In genomic region chr12:99131761-99132199, GRCh38 we compare ENCODE assay signal across 9 cellular contexts.
DNase-seq lines count a peak whose midpoint lies in the region; ATAC-seq and TF ChIP-seq lines count a peak whose summit lies in the region.
"Had no signal": no experiment of that assay in that cellular context is flagged by ENCODE, and none has a peak within 500 bp of the region (broad histone marks: within the 10 kb centered on the region; RNA-seq: fewer than 3 reads in every experiment).

No MANE protein-coding gene starts in this region.

- POLR2A ChIA-PET in OCI-LY7 (lab: Charles Lee), result interaction anchor here (0.6 kb wide), 1 partner anchor 391 kb away, joined by 6 read pairs; no protein-coding TSS in a partner anchor

- intact Hi-C loops in head of caudate nucleus (cut with DNase I) (no loop called here), sciatic nerve (cut with DNase I) (no loop called here), OCI-LY7 (cut with micrococcal nuclease; ENCODE audit: unreplicated experiment) (no loop called here), colonic mucosa (cut with DNase I) (no loop called here)

- no TSS peak for BruUV-seq in OCI-LY7 (replicated peaks; lab: Mats Ljungman, UMichigan)

- TF ChIP-seq CTCF in OCI-LY7 (conservative IDR thresholded peaks at IDR 0.05; ENCODE audit: low read length), result no peak
- TF ChIP-seq CTCF in colonic mucosa (IDR thresholded peaks at IDR 0.05), result no peak

- H3K9me3 ChIP-seq in OCI-LY7 (ENCODE audit: low read length), result no peaks in the 10 kb centered on the region
- no peaks in the 10 kb centered on the region for H3K9me3 ChIP-seq in colonic mucosa

- ATAC-seq in GM19463 (IDR thresholded peaks at IDR 0.05; ENCODE audit: unreplicated experiment) (peak; percentile 44), sciatic nerve (peak; percentile 55), GM19452 (IDR thresholded peaks at IDR 0.05; ENCODE audit: unreplicated experiment) (no peak)

- H3K4me2 ChIP-seq in OCI-LY7 (ENCODE audit: low read length), result no peak overlapping the region

- H3K36me3 ChIP-seq in OCI-LY7 (ENCODE audit: insufficient read depth, low read length), result no peaks in the 10 kb centered on the region
- H3K36me3 ChIP-seq in colonic mucosa, result no peaks in the 10 kb centered on the region

- H3K9me2 ChIP-seq in OCI-LY7 (ENCODE audit: insufficient read depth, low read length), result no peaks in the 10 kb centered on the region

- H3K27me3 ChIP-seq in colonic mucosa, result no peaks in the 10 kb centered on the region

- H4K20me1 ChIP-seq in OCI-LY7 (ENCODE audit: insufficient read depth, low read length), result no peaks in the 10 kb centered on the region

- peak; percentile 91 for DNase-seq in NCI-H2227 (lab: John Stamatoyannopoulos, UW; ENCODE audit: unreplicated experiment)
- peak; percentile 34 to 92 (median 73) for DNase-seq in head of caudate nucleus
- DNase-seq in sciatic nerve (ENCODE audit: low spot score), result no peak
- no peak for DNase-seq in OCI-LY7 (ENCODE audit: low spot score)
- DNase-seq in NCI-H2107 treated with DMSO at 0.1 percent for 48 hours (lab: John Stamatoyannopoulos, UW; ENCODE audit: unreplicated experiment), result no peak
- no peak for DNase-seq in colonic mucosa
- DNase-seq: activated CD4-positive, alpha-beta T cell treated with anti-CD3 and anti-CD28 coated beads, Interleukin-2, amount 50 U/mL, for 4 hours had no signal

- CTCF ChIA-PET in OCI-LY7 (lab: Charles Lee; ENCODE audit: unreplicated experiment), result no interaction called here

- H3K27ac ChIP-seq in OCI-LY7 (ENCODE audit: low read depth, low read length, poor library complexity, severe bottlenecking) (no peak overlapping the region), colonic mucosa (no peak overlapping the region)

- peaks cover 1% of the 10 kb centered on the region for H3K4me1 ChIP-seq in OCI-LY7 (ENCODE audit: insufficient read depth, low read length, poor library complexity, severe bottlenecking)
- H3K4me1 ChIP-seq in colonic mucosa, result no peaks in the 10 kb centered on the region

- H3K79me2 ChIP-seq in OCI-LY7 (ENCODE audit: insufficient read depth, low read depth, low read length), result no peaks in the 10 kb centered on the region

- H3K4me3 ChIP-seq in OCI-LY7 (ENCODE audit: low read depth, low read length, poor library complexity, severe bottlenecking) (no peak overlapping the region), colonic mucosa (no peak overlapping the region)

- H2AFZ ChIP-seq in OCI-LY7 (ENCODE audit: low read length), result no peak overlapping the region

- H3K9ac ChIP-seq in colonic mucosa (ENCODE audit: low read depth in 2 of 2, low read length in 2 of 2), result no peak overlapping the region

Comparison
In these comparisons a context has a peak if more than half of its experiments do, and no peak if none do; other contexts are left out.
1. DNase-seq: peak in NCI-H2227 (single experiment) and head of caudate nucleus (42 of 42); none in sciatic nerve (single experiment), OCI-LY7 (single experiment), NCI-H2107 treated with DMSO at 0.1 percent for 48 hours (single experiment) and colonic mucosa (single experiment).